ENCODE assay signal across 25 cellular contexts in genomic region chr3:121981473-121981872, GRCh38. TPM values are rescaled to one million over a fixed set of nuclear protein-coding genes. Genes with fewer than 3 reads are reported as not detected.
DNase-seq lines count a peak whose midpoint lies in the region; ATAC-seq lines count a peak whose summit lies in the region.
"Had no signal": no experiment of that assay in that cellular context is flagged by ENCODE, and none has a peak within 500 bp of the region (broad histone marks: within the 10 kb centered on the region; RNA-seq: fewer than 3 reads in every experiment).

No MANE protein-coding gene starts in this region.

- no peaks in the 10 kb centered on the region for H3K27me3 Mint-ChIP-seq in memory B cell

- peaks cover 21% of the 10 kb centered on the region for H3K36me3 Mint-ChIP-seq in memory B cell

- no peak overlapping the region for H3K4me3 Mint-ChIP-seq in memory B cell
- H3K4me3 Mint-ChIP-seq: CD14-positive monocyte; CD8-positive, alpha-beta memory T cell; HFFc6 had no signal

- peaks cover 12% of the 10 kb centered on the region for H3K9me3 Mint-ChIP-seq in memory B cell

- ATAC-seq in HG03175 (IDR thresholded peaks at IDR 0.05; ENCODE audit: unreplicated experiment): peak; percentile 42
- ATAC-seq in memory B cell (ENCODE audit: low read depth): peak; percentile 42
- ATAC-seq in Right ventricle myocardium superior (ENCODE audit: poor library complexity): no peak
- ATAC-seq in GM18502 (IDR thresholded peaks at IDR 0.05; ENCODE audit: poor library complexity, unreplicated experiment): no peak

- H3K27ac Mint-ChIP-seq in memory B cell: peak overlapping the region; percentile 39
- H3K27ac Mint-ChIP-seq: CD14-positive monocyte; CD8-positive, alpha-beta memory T cell; HFFc6 had no signal

- H3K4me1 Mint-ChIP-seq in memory B cell: peaks cover 12% of the 10 kb centered on the region

- DNase-seq in NCI-H526 (lab: John Stamatoyannopoulos, UW) (peak; percentile 16 to 28), NCI-H526 treated with DMSO at 0.1 percent for 48 hours (lab: John Stamatoyannopoulos, UW) (no peak), OCI-M1 (lab: John Stamatoyannopoulos, UW) (peak; percentile 27), memory B cell (ENCODE audit: low spot score in 2 of 2) (no peak), Right ventricle myocardium superior (no peak), NCI-H1105 treated with DMSO at 0.1 percent for 48 hours (lab: John Stamatoyannopoulos, UW) (no peak)
- DNase-seq: BE2C; Calu3; CD8-positive, alpha-beta memory T cell; DMS79 treated with DMSO at 0.1 percent for 48 hours; GOT3; HFFc6; KG1; NCI-H1092 treated with DMSO at 0.1 percent for 48 hours; NCI-H1436 treated with DMSO at 0.1 percent for 48 hours; NCI-H1930; NCI-H2107; NCI-H446; NCI-H524 treated with DMSO at 0.1 percent for 48 hours; Peyer's patch; SIG-M5; SW 1271 had no signal

- intact Hi-C loops in Right ventricle myocardium superior (cut with DNase I): no loop called here

RNA-seq across cellular contexts. Expression of gene ILDR1, which starts 40.6 kb away (rescaled TPM):
- total RNA-seq in Right ventricle myocardium superior: 0.38 TPM
- total RNA-seq: CD8-positive, alpha-beta memory T cell; HFFc6 had no signal

Comparison
In these comparisons a context has a peak if more than half of its experiments do, and no peak if none do; other contexts are left out.
1. DNase-seq: peak in NCI-H526 (2 of 2) and OCI-M1 (single experiment); none in NCI-H526 treated with DMSO at 0.1 percent for 48 hours (single experiment), memory B cell (0 of 2), Right ventricle myocardium superior (single experiment) and NCI-H1105 treated with DMSO at 0.1 percent for 48 hours (single experiment).
2. ATAC-seq: peak in HG03175 (single experiment) and memory B cell (single experiment); none in Right ventricle myocardium superior (single experiment) and GM18502 (single experiment).